Comparison of ENCODE assay signal across 26 cellular contexts in genomic region chr21:25838809-25839208, GRCh38.
DNase-seq lines count a peak whose midpoint lies in the region; ATAC-seq and TF ChIP-seq lines count a peak whose summit lies in the region.
"Had no signal": no experiment of that assay in that cellular context is flagged by ENCODE, and none has a peak within 500 bp of the region (broad histone marks: within the 10 kb centered on the region; RNA-seq: fewer than 3 reads in every experiment).

No MANE protein-coding gene starts in this region.

- no peak for TF ChIP-seq CTCF in BE2C (IDR thresholded peaks at IDR 0.05; ENCODE audit: low read depth, low read length)

- H3K4me1 ChIP-seq in adipocyte (ENCODE audit: control insufficient read depth, insufficient read depth, low read length): peaks cover 2% of the 10 kb centered on the region
- H3K4me1 ChIP-seq in BE2C: no peaks in the 10 kb centered on the region
- H3K4me1 ChIP-seq: prostate gland had no signal

- ATAC-seq in GM19324 (IDR thresholded peaks at IDR 0.05; ENCODE audit: low FRiP score, unreplicated experiment) (no peak), GM21367 (IDR thresholded peaks at IDR 0.05; ENCODE audit: unreplicated experiment) (no peak)
- ATAC-seq: stimulated activated memory B cell treated with anti-CD40 and anti-IgM and Interleukin-4, amounts not matched to agents 10 μg/mL and 1 μg/mL and 100 μg/mL, for 72 hours had no signal

- H3K36me3 ChIP-seq in adipocyte (ENCODE audit: control insufficient read depth, insufficient read depth, low read length, severe bottlenecking): no peaks in the 10 kb centered on the region
- no peaks in the 10 kb centered on the region for H3K36me3 ChIP-seq in BE2C
- H3K36me3 ChIP-seq: prostate gland had no signal

- peak; percentile 16 for DNase-seq in Daoy (ENCODE audit: low read depth)
- peak; percentile 35 for DNase-seq in LHCN-M2 (ENCODE audit: low read depth)
- peak; percentile 22 for DNase-seq in adipocyte (ENCODE audit: low read depth)
- peak; percentile 31 for DNase-seq in fibroblast of peridontal ligament (ENCODE audit: extremely low read depth)
- DNase-seq in inferior parietal cortex (ENCODE audit: extremely low spot score): no peak
- no peak for DNase-seq in BE2C
- DNase-seq: activated B cell treated with CpG ODN at 0.5 μM for 24 hours; activated CD4-positive, alpha-beta T cell treated with anti-CD3 and anti-CD28 coated beads, Interleukin-2, amount 50 U/mL, for 4 hours; activated gamma-delta T cell; CD4-positive, alpha-beta memory T cell; central memory CD4-positive, alpha-beta T cell; DMS153; dorsolateral prefrontal cortex; GF-D8; hypothalamus; Karpas-422; NCI-H1105; NCI-H2081 treated with DMSO at 0.1 percent for 48 hours; NCI-H748 treated with DMSO at 0.1 percent for 48 hours; Right ventricle myocardium superior; T1000 had no signal

- H3K4me3 ChIP-seq in adipocyte (ENCODE audit: low read length): no peak overlapping the region
- H3K4me3 ChIP-seq in BE2C (ENCODE audit: low read depth, low read length): no peak overlapping the region
- H3K4me3 ChIP-seq: dorsolateral prefrontal cortex, prostate gland, smooth muscle cell had no signal

- H3K9me3 ChIP-seq in adipocyte (ENCODE audit: control insufficient read depth, low read length) (peaks cover 8% of the 10 kb centered on the region), BE2C (no peaks in the 10 kb centered on the region)
- H3K9me3 ChIP-seq: prostate gland had no signal

- H3K27me3 ChIP-seq in adipocyte (replicated peaks; ENCODE audit: control insufficient read depth, insufficient read depth, low read length): peaks cover 33% of the 10 kb centered on the region
- H3K27me3 ChIP-seq in BE2C: no peaks in the 10 kb centered on the region; the same call in 1 of the 2 replicates
- H3K27me3 ChIP-seq: dorsolateral prefrontal cortex had no signal

- no peak overlapping the region for H3K9ac ChIP-seq in adipocyte (ENCODE audit: low read length)

Comparison
In these comparisons a context has a peak if more than half of its experiments do, and no peak if none do; other contexts are left out.
1. DNase-seq: peak in Daoy (single experiment), LHCN-M2 (single experiment), adipocyte (single experiment) and fibroblast of peridontal ligament (single experiment); none in inferior parietal cortex (single experiment) and BE2C (single experiment).